Comparison of ENCODE assay signal across 10 cellular contexts in genomic region chr15:78943692-78944091, GRCh38. TPM values are rescaled to one million over a fixed set of nuclear protein-coding genes. Genes with fewer than 3 reads are reported as not detected.
A peak's percentile ranks its signal among the peaks of the same experiment; 100 is the strongest.
DNase-seq lines count a peak whose midpoint lies in the region; ATAC-seq and TF ChIP-seq lines count a peak whose summit lies in the region.
"Had no signal": no experiment of that assay in that cellular context is flagged by ENCODE, and none has a peak within 500 bp of the region (broad histone marks: within the 10 kb centered on the region; RNA-seq: fewer than 3 reads in every experiment).

No MANE protein-coding gene starts in this region.

- H3K36me3 ChIP-seq in OCI-LY7 (ENCODE audit: insufficient read depth, low read length), result no peaks in the 10 kb centered on the region
- no peaks in the 10 kb centered on the region for H3K36me3 ChIP-seq in esophagus (ENCODE audit: control insufficient read depth in 2 of 2, insufficient read depth in 2 of 2, low read length in 1 of 2)
- no peaks in the 10 kb centered on the region for H3K36me3 ChIP-seq in psoas muscle (ENCODE audit: insufficient read depth in 1 of 2, low read depth in 1 of 2)

- CTCF ChIA-PET in OCI-LY7 (lab: Charles Lee; ENCODE audit: unreplicated experiment), result interaction anchor here (0.5 kb wide), 1 partner anchor 130 kb away, joined by 3 read pairs; no protein-coding TSS in a partner anchor

- H3K27ac ChIP-seq in OCI-LY7 (ENCODE audit: low read depth, low read length, poor library complexity, severe bottlenecking) (no peak overlapping the region), esophagus (ENCODE audit: low read depth in 2 of 2, low read length in 1 of 2) (no peak overlapping the region), psoas muscle (no peak overlapping the region)

- TF ChIP-seq CTCF in OCI-LY7 (conservative IDR thresholded peaks at IDR 0.05; ENCODE audit: low read length) (no peak), psoas muscle (IDR thresholded peaks at IDR 0.05) (no peak)

- WGBS in esophagus, 2 donors, result 54 to 61% methylated on average over 7 of the region's 7 CpGs
- WGBS in psoas muscle, 3 donors, result 63 to 71% (median 65%) methylated on average over 7 of the region's 7 CpGs

- H3K9me2 ChIP-seq in OCI-LY7 (ENCODE audit: insufficient read depth, low read length), result no peaks in the 10 kb centered on the region

- H3K27me3 ChIP-seq in esophagus (ENCODE audit: control insufficient read depth in 1 of 2, insufficient read depth in 2 of 2, low read length in 2 of 2), result no peaks in the 10 kb centered on the region
- H3K27me3 ChIP-seq in psoas muscle (ENCODE audit: insufficient read depth in 3 of 3, low read length in 2 of 3), result no peaks in the 10 kb centered on the region

- DNase-seq in ELF-1 (ENCODE audit: low read depth, low spot score) (peak; percentile 48), OCI-LY7 (ENCODE audit: low spot score) (no peak), psoas muscle (no peak), NCI-H524 (lab: John Stamatoyannopoulos, UW) (no peak), SIG-M5 treated with dmso at 0.1 percent for 504 hours (lab: John Stamatoyannopoulos, UW; ENCODE audit: unreplicated experiment) (no peak)
- DNase-seq in activated effector memory CD4-positive, alpha-beta T cell treated with anti-CD3 and anti-CD28 coated beads, Interleukin-2, amount 50 U/mL, for 16 hours, result no peak
- DNase-seq: GOT3; stimulated activated CD4-positive, alpha-beta T cell treated with anti-CD3 and anti-CD28 coated beads, Interleukin-4, amount 100 ng/mL, for 4 hours had no signal

- H3K4me3 ChIP-seq in OCI-LY7 (ENCODE audit: low read depth, low read length, poor library complexity, severe bottlenecking) (peak overlapping the region; percentile 66), esophagus (ENCODE audit: low read depth in 1 of 2, low read length in 2 of 2) (peak overlapping the region; percentile 48 to 58), psoas muscle (peak overlapping the region; percentile 77)

- peak overlapping the region; percentile 81 for H3K4me2 ChIP-seq in OCI-LY7 (ENCODE audit: low read length)

- POLR2A ChIA-PET in OCI-LY7 (lab: Charles Lee), result no interaction called here

- ATAC-seq in psoas muscle (no peak), HG03469 (IDR thresholded peaks at IDR 0.05; ENCODE audit: unreplicated experiment) (no peak)

- H3K9me3 ChIP-seq in OCI-LY7 (ENCODE audit: low read length) (no peaks in the 10 kb centered on the region), esophagus (ENCODE audit: control insufficient read depth in 2 of 2, insufficient read depth in 1 of 2, low read depth in 1 of 2, low read length in 1 of 2) (no peaks in the 10 kb centered on the region), psoas muscle (no peaks in the 10 kb centered on the region)

- no peaks in the 10 kb centered on the region for H4K20me1 ChIP-seq in OCI-LY7 (ENCODE audit: insufficient read depth, low read length)

- H3K4me1 ChIP-seq in OCI-LY7 (ENCODE audit: insufficient read depth, low read length, poor library complexity, severe bottlenecking), result peaks cover 27% of the 10 kb centered on the region
- H3K4me1 ChIP-seq in esophagus (ENCODE audit: control insufficient read depth in 2 of 2, insufficient read depth in 2 of 2, low read length in 1 of 2), result peaks cover 3 to 11% of the 10 kb centered on the region in 2 donors
- peaks cover 4% of the 10 kb centered on the region for H3K4me1 ChIP-seq in psoas muscle

- intact Hi-C loops in OCI-LY7 (cut with micrococcal nuclease; ENCODE audit: unreplicated experiment), result no loop called here
- intact Hi-C loops in psoas muscle (cut with DNase I), result no loop called here

- no TSS peak for BruUV-seq in OCI-LY7 (replicated peaks; lab: Mats Ljungman, UMichigan)

- no peaks in the 10 kb centered on the region for H3K79me2 ChIP-seq in OCI-LY7 (ENCODE audit: insufficient read depth, low read depth, low read length)

- H2AFZ ChIP-seq in OCI-LY7 (ENCODE audit: low read length), result no peak overlapping the region

RNA-seq across cellular contexts. Expression of gene CTSH, which starts 1.2 kb away (rescaled TPM):
- 26.9 and 27.4 TPM in 2 replicates for total RNA-seq in OCI-LY7 (2014; rRNA removed; shearing (Covaris generic))
- total RNA-seq in OCI-LY7 (2022) (21.1 and 21.5 TPM in 2 replicates), psoas muscle (10 to 100 TPM; 16.0 to 38.1 (median 28.0) TPM)
- polyA plus RNA-seq in esophagus (10 to 100 TPM; 43.6 to 76.9 TPM), psoas muscle (10 to 100 TPM; 27.3 to 52.6 (median 29.7) TPM)
